2 cellular contexts compared by ENCODE assay signal in genomic region chr12:75389061-75389460, GRCh38.
A peak's percentile ranks its signal among the peaks of the same experiment; 100 is the strongest.
TF ChIP-seq lines count a peak whose summit lies in the region.

No MANE protein-coding gene starts in this region.

TF ChIP-seq in SK-N-SH, 30 proteins besides CTCF, POLR2A, EP300 and RAD21 (continues in another document):
- TF ChIP-seq FOXM1 (IDR thresholded peaks at IDR 0.05; ENCODE audit: low read depth) (peak; percentile 76; the same call in 1 of the 2 replicates), GABPA (IDR thresholded peaks at IDR 0.05; ENCODE audit: low read depth) (peak; percentile 40), CHD2 (IDR thresholded peaks at IDR 0.05; ENCODE audit: low read length, partially characterized antibody) (no peak), RFX5 (IDR thresholded peaks at IDR 0.05; ENCODE audit: low read length) (no peak), IRF3 (IDR thresholded peaks at IDR 0.05; ENCODE audit: low read depth, low read length) (no peak), USF1 (IDR thresholded peaks at IDR 0.05; ENCODE audit: borderline replicate concordance, low read depth) (no peak), RXRA (IDR thresholded peaks at IDR 0.05; ENCODE audit: borderline replicate concordance, low read depth) (peak; percentile 42; the same call in 1 of the 2 replicates), GATA2 (CRISPR knock-in tag; IDR thresholded peaks at IDR 0.05) (no peak), MXI1 (IDR thresholded peaks at IDR 0.05; ENCODE audit: low read depth, low read length) (no peak), FOSL2 (IDR thresholded peaks at IDR 0.05; ENCODE audit: borderline replicate concordance, low read depth) (peak; percentile 97), NRF1 (IDR thresholded peaks at IDR 0.05; ENCODE audit: low read depth, low read length) (no peak), USF2 (IDR thresholded peaks at IDR 0.05; ENCODE audit: borderline replicate concordance, low read depth, low read length) (no peak), YY1 (IDR thresholded peaks at IDR 0.05; ENCODE audit: low read depth) (no peak), EZH2phosphoT487 (IDR thresholded peaks at IDR 0.05; ENCODE audit: borderline replicate concordance, low read depth) (no peak), NFIC (IDR thresholded peaks at IDR 0.05; ENCODE audit: borderline replicate concordance) (peak; percentile 60), JUND (IDR thresholded peaks at IDR 0.05) (peak; percentile 96), RCOR1 (IDR thresholded peaks at IDR 0.05; ENCODE audit: low read length) (0 out of 2 replicates have a peak, but pooled peaks have one; percentile 14), ZBTB33 (IDR thresholded peaks at IDR 0.05; ENCODE audit: borderline replicate concordance, low read depth) (peak; percentile 65; the same call in 1 of the 2 replicates), PBX3 (IDR thresholded peaks at IDR 0.05) (peak; percentile 98), MEF2A (IDR thresholded peaks at IDR 0.05; ENCODE audit: borderline replicate concordance, low read depth) (peak; percentile 86), POLR2AphosphoS5 (IDR thresholded peaks at IDR 0.05; ENCODE audit: low read depth, low read length) (peak; percentile 89; the same call in 1 of the 2 replicates)

TF ChIP-seq in HepG2, 621 proteins besides CTCF, POLR2A, EP300 and RAD21:
- TF ChIP-seq FUBP1 (CRISPR knock-in tag; IDR thresholded peaks at IDR 0.05; ENCODE audit: borderline replicate concordance) (no peak), ZNF7 (CRISPR knock-in tag; IDR thresholded peaks at IDR 0.05) (no peak), ZNF776 (CRISPR knock-in tag; IDR thresholded peaks at IDR 0.05) (no peak), GPN1 (CRISPR knock-in tag; IDR thresholded peaks at IDR 0.05; ENCODE audit: borderline replicate concordance) (no peak), ZNF784 (CRISPR knock-in tag; IDR thresholded peaks at IDR 0.05; ENCODE audit: borderline replicate concordance) (no peak), ZNF788 (CRISPR knock-in tag; IDR thresholded peaks at IDR 0.05; ENCODE audit: borderline replicate concordance) (no peak), MXD3 (CRISPR knock-in tag; IDR thresholded peaks at IDR 0.05) (no peak), HDAC6 (IDR thresholded peaks at IDR 0.05; ENCODE audit: low read depth, low read length) (no peak)
